In the genomic region with DNA sequence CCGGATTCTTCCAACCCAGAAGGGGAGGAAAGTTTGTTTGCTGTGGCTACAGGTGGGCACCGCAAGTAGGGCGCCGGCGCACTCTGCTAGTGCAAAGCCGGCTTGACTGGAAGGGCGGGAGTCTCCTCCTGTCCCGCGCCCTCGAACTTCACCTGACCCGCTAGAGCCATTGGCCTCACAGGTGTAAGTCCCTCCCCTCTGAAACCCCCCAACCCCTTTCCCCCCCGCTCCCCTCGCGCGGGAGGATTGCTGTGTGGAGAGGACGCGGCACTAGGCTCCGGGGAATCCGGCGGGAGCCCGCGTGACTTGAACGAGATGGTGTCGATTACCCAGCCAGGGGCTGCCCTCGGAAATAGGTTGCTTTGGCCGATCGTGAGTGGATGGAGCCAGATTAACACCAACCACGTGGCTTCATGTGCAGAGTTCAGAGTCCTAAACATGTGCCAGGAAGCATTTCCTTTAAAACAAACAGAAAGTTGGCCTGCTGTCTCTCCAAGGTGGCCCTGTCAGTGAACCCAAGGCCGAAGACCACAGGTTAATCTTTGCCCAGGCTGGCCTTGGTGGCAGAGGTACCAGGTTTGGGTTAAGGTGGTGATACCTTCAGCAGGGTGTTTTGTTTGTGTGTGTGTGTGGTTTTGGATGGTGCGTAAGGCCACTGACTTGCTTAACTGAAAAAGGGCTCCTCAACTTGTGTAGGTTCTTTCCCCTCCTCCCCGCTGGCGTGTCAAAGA, we compare ENCODE assay signal across 8 cellular contexts. TPM values are rescaled to one million over a fixed set of nuclear protein-coding genes. Genes with fewer than 3 reads are reported as not detected.
DNase-seq lines count a peak whose midpoint lies in the region; ATAC-seq and TF ChIP-seq lines count a peak whose summit lies in the region.

No MANE protein-coding gene starts in this region.

- ATAC-seq in GM18511 (IDR thresholded peaks at IDR 0.05; ENCODE audit: unreplicated experiment) (peak; percentile 35), HG03139 (IDR thresholded peaks at IDR 0.05; ENCODE audit: unreplicated experiment) (peak; percentile 21), naive B cell (ENCODE audit: low read depth in 2 of 2) (peak; percentile 14 to 15), HG03565 (IDR thresholded peaks at IDR 0.05; ENCODE audit: unreplicated experiment) (no peak)
- ATAC-seq in stimulated activated naive B cell treated with anti-CD40 and anti-IgM and Interleukin-4, amounts not matched to agents 10 μg/mL and 1 μg/mL and 100 μg/mL, for 72 hours (replicated peaks), result peak; percentile 24 to 25

- H3K27me3 Mint-ChIP-seq in naive B cell, result peaks cover 0 to 4% (median 0%) of the 10 kb centered on the region in 3 donors
- peaks cover 0 to 6% of the 10 kb centered on the region in 2 donors for H3K27me3 Mint-ChIP-seq in stimulated activated naive B cell treated with anti-CD40 and anti-IgM and Interleukin-4, amounts not matched to agents 10 μg/mL and 1 μg/mL and 100 μg/mL, for 72 hours

- no peaks in the 10 kb centered on the region for H3K9me3 Mint-ChIP-seq in naive B cell
- H3K9me3 Mint-ChIP-seq in stimulated activated naive B cell treated with anti-CD40 and anti-IgM and Interleukin-4, amounts not matched to agents 10 μg/mL and 1 μg/mL and 100 μg/mL, for 72 hours, result no peaks in the 10 kb centered on the region

- H3K4me3 Mint-ChIP-seq in naive B cell, result peak overlapping the region; percentile 92 to 98 (median 94)
- peak overlapping the region; percentile 91 to 93 for H3K4me3 Mint-ChIP-seq in stimulated activated naive B cell treated with anti-CD40 and anti-IgM and Interleukin-4, amounts not matched to agents 10 μg/mL and 1 μg/mL and 100 μg/mL, for 72 hours

- peak overlapping the region; percentile 70 for H3K4me3 ChIP-seq in coronary artery

- H3K36me3 Mint-ChIP-seq in naive B cell, result no peaks in the 10 kb centered on the region
- peaks cover 0 to 1% of the 10 kb centered on the region in 2 donors for H3K36me3 Mint-ChIP-seq in stimulated activated naive B cell treated with anti-CD40 and anti-IgM and Interleukin-4, amounts not matched to agents 10 μg/mL and 1 μg/mL and 100 μg/mL, for 72 hours

- H3K4me1 Mint-ChIP-seq in naive B cell, result peaks cover 35 to 53% (median 35%) of the 10 kb centered on the region in 3 donors
- H3K4me1 Mint-ChIP-seq in stimulated activated naive B cell treated with anti-CD40 and anti-IgM and Interleukin-4, amounts not matched to agents 10 μg/mL and 1 μg/mL and 100 μg/mL, for 72 hours, result peaks cover 29 to 51% of the 10 kb centered on the region in 2 donors

- H3K27ac ChIP-seq in coronary artery, result peak overlapping the region; percentile 46 to 62

- peak overlapping the region; percentile 92 to 98 (median 95) for H3K27ac Mint-ChIP-seq in naive B cell
- H3K27ac Mint-ChIP-seq in stimulated activated naive B cell treated with anti-CD40 and anti-IgM and Interleukin-4, amounts not matched to agents 10 μg/mL and 1 μg/mL and 100 μg/mL, for 72 hours, result peak overlapping the region; percentile 62

- peak; percentile 19 to 44 (median 28) for DNase-seq in activated CD4-positive, CD25-positive, alpha-beta regulatory T cell (lab: John Stamatoyannopoulos, UW)
- no peak for DNase-seq in coronary artery (ENCODE audit: low spot score)
- peak; percentile 62 for DNase-seq in naive B cell
- peak; percentile 47 for DNase-seq in stimulated activated naive B cell treated with anti-CD40 and anti-IgM and Interleukin-4, amounts not matched to agents 10 μg/mL and 1 μg/mL and 100 μg/mL, for 72 hours
- DNase-seq in NCI-H146 (lab: John Stamatoyannopoulos, UW), result no peak

- no peak for TF ChIP-seq CTCF in coronary artery (IDR thresholded peaks at IDR 0.05)

RNA-seq across cellular contexts. Expression of gene IQGAP2, which starts 1.0 kb away (rescaled TPM):
- 1 to 10 TPM; 2.7 to 9.8 (median 6.2) TPM for polyA plus RNA-seq in naive B cell (ENCODE audit: low read depth in 6 of 6)

Comparison
In these comparisons a context has a peak if more than half of its experiments do, and no peak if none do; other contexts are left out.
1. DNase-seq: peak in activated CD4-positive, CD25-positive, alpha-beta regulatory T cell (4 of 4), naive B cell (single experiment) and stimulated activated naive B cell treated with anti-CD40 and anti-IgM and Interleukin-4, amounts not matched to agents 10 μg/mL and 1 μg/mL and 100 μg/mL, for 72 hours (single experiment); none in coronary artery (single experiment) and NCI-H146 (single experiment).